ENCODE assay signal across 17 cellular contexts in the genomic region with DNA sequence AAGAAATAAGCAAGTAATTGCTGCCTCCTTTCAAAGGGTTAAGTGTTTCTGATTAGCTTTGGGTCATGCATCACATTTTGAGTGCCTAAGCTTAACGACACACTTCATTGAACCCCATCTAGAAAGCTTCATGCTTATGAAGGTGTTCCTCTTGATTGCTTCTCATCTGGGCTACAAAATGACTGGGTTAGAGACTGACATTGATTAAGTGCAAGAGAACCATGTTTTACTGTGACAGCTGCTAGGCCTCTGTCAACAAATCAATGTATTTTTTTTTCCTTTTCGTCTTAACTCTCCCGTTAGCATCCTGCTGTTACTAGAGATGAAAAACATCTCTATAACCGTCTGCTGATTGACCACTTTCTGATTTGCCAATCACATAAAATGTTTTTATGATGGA.
DNase-seq lines count a peak whose midpoint lies in the region; ATAC-seq and TF ChIP-seq lines count a peak whose summit lies in the region.
"Had no signal": no experiment of that assay in that cellular context is flagged by ENCODE, and none has a peak within 500 bp of the region (broad histone marks: within the 10 kb centered on the region; RNA-seq: fewer than 3 reads in every experiment).

No MANE protein-coding gene starts in this region.

- no peaks in the 10 kb centered on the region for H4K20me1 ChIP-seq in neural cell (ENCODE audit: insufficient read depth)
- H4K20me1 ChIP-seq: BLaER1 had no signal

- peak; percentile 97 for TF ChIP-seq EP300 in neural cell (conservative IDR thresholded peaks at IDR 0.05; ENCODE audit: poor library complexity, severe bottlenecking)

- no peaks in the 10 kb centered on the region for H3K36me3 ChIP-seq in neural cell (ENCODE audit: insufficient read depth, low read length)
- H3K36me3 ChIP-seq: BLaER1 had no signal

- intact Hi-C loops in activated T-helper 2 cell treated with anti-CD3 and anti-CD28 coated beads, Interferon-gamma antibody, Interleukin-2, Interleukin-4, amounts not matched to agents 10 μg/mL and 5 μg/mL and 100 μg/mL, durations not matched to agents 14 hours and 24 hours and 36 hours (cut with micrococcal nuclease) = loop anchor here (10.0 kb wide), 1 partner anchor 60 kb away; no protein-coding TSS in a partner anchor
- intact Hi-C loops in Right ventricle myocardium superior (cut with DNase I) = no loop called here

- H3K4me3 Mint-ChIP-seq in activated T-helper 2 cell treated with anti-CD3 and anti-CD28 coated beads, Interferon-gamma antibody, Interleukin-2, Interleukin-4, amounts not matched to agents 10 μg/mL and 5 μg/mL and 100 μg/mL, durations not matched to agents 14 hours and 24 hours and 36 hours (ENCODE audit: low read depth) = no peak overlapping the region
- H3K4me3 Mint-ChIP-seq: CD4-positive, alpha-beta memory T cell; HFFc6; T-cell had no signal

- H3K4me1 Mint-ChIP-seq in activated T-helper 2 cell treated with anti-CD3 and anti-CD28 coated beads, Interferon-gamma antibody, Interleukin-2, Interleukin-4, amounts not matched to agents 10 μg/mL and 5 μg/mL and 100 μg/mL, durations not matched to agents 14 hours and 24 hours and 36 hours (ENCODE audit: low read depth) = no peaks in the 10 kb centered on the region
- H3K4me1 Mint-ChIP-seq: CD4-positive, alpha-beta memory T cell; T-cell had no signal

- TF ChIP-seq RAD21 in neural cell (conservative IDR thresholded peaks at IDR 0.05) = peak; percentile 30

- TF ChIP-seq CTCF in neural cell (IDR thresholded peaks at IDR 0.05; ENCODE audit: poor library complexity, severe bottlenecking) = no peak

- H3K27me3 Mint-ChIP-seq in activated T-helper 2 cell treated with anti-CD3 and anti-CD28 coated beads, Interferon-gamma antibody, Interleukin-2, Interleukin-4, amounts not matched to agents 10 μg/mL and 5 μg/mL and 100 μg/mL, durations not matched to agents 14 hours and 24 hours and 36 hours (ENCODE audit: low read depth) = no peaks in the 10 kb centered on the region
- H3K27me3 Mint-ChIP-seq: CD4-positive, alpha-beta memory T cell; T-cell had no signal

- no peaks in the 10 kb centered on the region for H3K9me2 ChIP-seq in neural cell (ENCODE audit: insufficient read depth, low read length)

- no peak overlapping the region for H2AFZ ChIP-seq in neural cell (ENCODE audit: low read depth, low read length)

- no peaks in the 10 kb centered on the region for H3F3A ChIP-seq in neural cell (ENCODE audit: insufficient read depth, low read length, poor library complexity, severe bottlenecking)

- no peak overlapping the region for H3K27ac Mint-ChIP-seq in activated T-helper 2 cell treated with anti-CD3 and anti-CD28 coated beads, Interferon-gamma antibody, Interleukin-2, Interleukin-4, amounts not matched to agents 10 μg/mL and 5 μg/mL and 100 μg/mL, durations not matched to agents 14 hours and 24 hours and 36 hours
- H3K27ac Mint-ChIP-seq: CD4-positive, alpha-beta memory T cell; HFFc6; T-cell had no signal

- H3K4me2 ChIP-seq in neural cell (ENCODE audit: low read length) = peak overlapping the region; percentile 33
- H3K4me2 ChIP-seq: BLaER1, KMS-11 had no signal

- no peaks in the 10 kb centered on the region for H3K9me3 ChIP-seq in neural cell (ENCODE audit: low read length)
- H3K9me3 ChIP-seq: BLaER1 had no signal

- peak overlapping the region; percentile 54 for H3K27ac ChIP-seq in neural cell (ENCODE audit: low read length)
- H3K27ac ChIP-seq: BLaER1, KMS-11 had no signal

- H3K9me3 Mint-ChIP-seq in activated T-helper 2 cell treated with anti-CD3 and anti-CD28 coated beads, Interferon-gamma antibody, Interleukin-2, Interleukin-4, amounts not matched to agents 10 μg/mL and 5 μg/mL and 100 μg/mL, durations not matched to agents 14 hours and 24 hours and 36 hours = peaks cover 14% of the 10 kb centered on the region

- no peak for ATAC-seq in Right ventricle myocardium superior (ENCODE audit: poor library complexity)
- ATAC-seq: SK-N-SH treated with all-trans-retinoic acid at 6 μM for 48 hours, T-cell had no signal

- no peaks in the 10 kb centered on the region for H3K27me3 ChIP-seq in neural cell (ENCODE audit: insufficient read depth, low read depth, low read length)
- H3K27me3 ChIP-seq: BLaER1 had no signal

- H3K79me2 ChIP-seq in neural cell (replicated peaks; ENCODE audit: insufficient read depth, low read length) = no peaks in the 10 kb centered on the region

- H3K9ac ChIP-seq in neural cell (ENCODE audit: low read length) = no peak overlapping the region
- H3K9ac ChIP-seq: BLaER1, KMS-11 had no signal

- H3K4me3 ChIP-seq in neural cell (ENCODE audit: low read length) = peak overlapping the region; percentile 30
- H3K4me3 ChIP-seq: BLaER1 had no signal

- peak; percentile 75 for DNase-seq in DMS79 treated with DMSO at 0.1 percent for 48 hours (lab: John Stamatoyannopoulos, UW)
- peak; percentile 47 for DNase-seq in NCI-H187 treated with DMSO at 0.1 percent for 48 hours (lab: John Stamatoyannopoulos, UW)
- peak; percentile 27 for DNase-seq in NCI-H510A (lab: John Stamatoyannopoulos, UW)
- DNase-seq in activated T-helper 2 cell treated with anti-CD3 and anti-CD28 coated beads, Interferon-gamma antibody, Interleukin-2, Interleukin-4, amounts not matched to agents 10 μg/mL and 5 μg/mL and 100 μg/mL, durations not matched to agents 14 hours and 24 hours and 36 hours (ENCODE audit: low spot score) = no peak
- no peak for DNase-seq in Right ventricle myocardium superior
- DNase-seq in stimulated activated CD4-positive, alpha-beta T cell treated with anti-CD3 and anti-CD28 coated beads, Interleukin-4, amount 100 ng/mL, for 1 hour = no peak
- DNase-seq: CD4-positive, alpha-beta memory T cell; HFFc6; MV-4-11; NCI-H2029 treated with DMSO at 0.1 percent for 48 hours; NCI-H226; SHP77 treated with DMSO at 0.1 percent for 48 hours; T-cell had no signal

- H3K36me3 Mint-ChIP-seq in activated T-helper 2 cell treated with anti-CD3 and anti-CD28 coated beads, Interferon-gamma antibody, Interleukin-2, Interleukin-4, amounts not matched to agents 10 μg/mL and 5 μg/mL and 100 μg/mL, durations not matched to agents 14 hours and 24 hours and 36 hours (ENCODE audit: low read depth) = no peaks in the 10 kb centered on the region
- H3K36me3 Mint-ChIP-seq: CD4-positive, alpha-beta memory T cell; T-cell had no signal

TF ChIP-seq in neural cell, 6 proteins besides CTCF, POLR2A, EP300 and RAD21:
- TF ChIP-seq SMC3 (conservative IDR thresholded peaks at IDR 0.05; ENCODE audit: poor library complexity) (peak; percentile 26), TAF1 (IDR thresholded peaks at IDR 0.05; ENCODE audit: low read depth) (no peak), POLR2AphosphoS5 (IDR thresholded peaks at IDR 0.05) (peak; percentile 93)

Comparison
In these comparisons a context has a peak if more than half of its experiments do, and no peak if none do; other contexts are left out.
1. DNase-seq: peak in DMS79 treated with DMSO at 0.1 percent for 48 hours (single experiment), NCI-H187 treated with DMSO at 0.1 percent for 48 hours (single experiment) and NCI-H510A (single experiment); none in activated T-helper 2 cell treated with anti-CD3 and anti-CD28 coated beads, Interferon-gamma antibody, Interleukin-2, Interleukin-4, amounts not matched to agents 10 μg/mL and 5 μg/mL and 100 μg/mL, durations not matched to agents 14 hours and 24 hours and 36 hours (single experiment), Right ventricle myocardium superior (single experiment) and stimulated activated CD4-positive, alpha-beta T cell treated with anti-CD3 and anti-CD28 coated beads, Interleukin-4, amount 100 ng/mL, for 1 hour (single experiment).